Comparison of ENCODE assay signal across 1 cellular context in genomic region chr3:183988216-183988790, GRCh38.
TF ChIP-seq lines count a peak whose summit lies in the region.

No MANE protein-coding gene starts in this region.

TF ChIP-seq in HepG2, 621 proteins besides CTCF, POLR2A, EP300 and RAD21 (continued from another document and continues in another):
- TF ChIP-seq THRA (CRISPR knock-in tag; IDR thresholded peaks at IDR 0.05; ENCODE audit: borderline replicate concordance) (peak; percentile 69), ZSCAN9 (CRISPR knock-in tag; IDR thresholded peaks at IDR 0.05; ENCODE audit: borderline replicate concordance) (no peak), MAF1 (CRISPR knock-in tag; IDR thresholded peaks at IDR 0.05; ENCODE audit: borderline replicate concordance) (no peak), GPN1 (CRISPR knock-in tag; IDR thresholded peaks at IDR 0.05; ENCODE audit: borderline replicate concordance) (no peak), ZNF142 (CRISPR knock-in tag; IDR thresholded peaks at IDR 0.05) (no peak), ATAD3A (CRISPR knock-in tag; IDR thresholded peaks at IDR 0.05) (no peak), PRDM15 (CRISPR knock-in tag; IDR thresholded peaks at IDR 0.05) (no peak), ATF3 (CRISPR knock-in tag; IDR thresholded peaks at IDR 0.05) (no peak), ZBTB10 (CRISPR knock-in tag; IDR thresholded peaks at IDR 0.05; ENCODE audit: borderline replicate concordance) (no peak), PREB (CRISPR knock-in tag; IDR thresholded peaks at IDR 0.05) (no peak), POGZ (CRISPR knock-in tag; IDR thresholded peaks at IDR 0.05) (peak; percentile 56; the same call in 1 of the 2 replicates), TBX2 (CRISPR knock-in tag; IDR thresholded peaks at IDR 0.05; ENCODE audit: borderline replicate concordance) (peak; percentile 86; the same call in 1 of the 2 replicates), ZBTB25 (CRISPR knock-in tag; IDR thresholded peaks at IDR 0.05) (no peak), DMTF1 (CRISPR knock-in tag; IDR thresholded peaks at IDR 0.05) (no peak), EHMT2 (IDR thresholded peaks at IDR 0.05; ENCODE audit: borderline replicate concordance, low read depth, low read length) (no peak), ASH2L (IDR thresholded peaks at IDR 0.05; ENCODE audit: insufficient read length, low read depth, low read length) (peak; percentile 62), HBP1 (CRISPR knock-in tag; IDR thresholded peaks at IDR 0.05; ENCODE audit: low read depth) (0 out of 2 replicates have a peak, but pooled peaks have one; percentile 45), ZNF713 (CRISPR knock-in tag; IDR thresholded peaks at IDR 0.05) (no peak), MYC (CRISPR knock-in tag; IDR thresholded peaks at IDR 0.05; ENCODE audit: borderline replicate concordance) (peak; percentile 63; the same call in 1 of the 2 replicates), HNRNPH1 (optimal IDR thresholded peaks at IDR 0.05; ENCODE audit: low read depth, low read length) (no peak), ZFP36L1 (CRISPR knock-in tag; IDR thresholded peaks at IDR 0.05) (no peak), ZNF160 (CRISPR knock-in tag; IDR thresholded peaks at IDR 0.05) (no peak), TAF1 (CRISPR knock-in tag; IDR thresholded peaks at IDR 0.05) (no peak), ZBTB49 (CRISPR knock-in tag; IDR thresholded peaks at IDR 0.05; ENCODE audit: borderline replicate concordance) (no peak), ZNF605 (CRISPR knock-in tag; IDR thresholded peaks at IDR 0.05) (peak; percentile 85), TBP (CRISPR knock-in tag; IDR thresholded peaks at IDR 0.05) (no peak), ZNF530 (CRISPR knock-in tag; IDR thresholded peaks at IDR 0.05; ENCODE audit: low read depth) (no peak)
